8 cellular contexts compared by ENCODE assay signal in the genomic region with DNA sequence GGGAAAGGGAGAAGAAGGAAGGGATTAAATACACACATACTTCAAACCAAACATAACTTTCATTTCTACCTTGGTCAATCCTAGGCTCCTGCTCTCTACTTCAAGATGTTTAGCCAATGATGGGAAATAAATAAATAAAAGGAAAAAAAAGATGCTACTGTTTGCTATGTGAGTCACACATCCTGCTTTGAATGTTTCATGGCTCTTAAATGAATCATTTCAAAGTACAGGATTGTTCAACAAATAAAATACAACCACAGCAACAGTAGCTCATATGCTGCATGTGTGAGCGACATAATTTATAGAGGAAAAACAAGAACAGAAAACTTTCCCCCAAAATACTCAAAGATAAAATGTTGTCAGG. TPM values are rescaled to one million over a fixed set of nuclear protein-coding genes. Genes with fewer than 3 reads are reported as not detected.
DNase-seq lines count a peak whose midpoint lies in the region; ATAC-seq, FAIRE-seq and TF ChIP-seq lines count a peak whose summit lies in the region.

No MANE protein-coding gene starts in this region.

- TF ChIP-seq POLR2A in HCT116 (IDR thresholded peaks at IDR 0.05; ENCODE audit: borderline replicate concordance, extremely low read depth, insufficient read depth, insufficient read length) = no peak

- H3K79me2 ChIP-seq in HCT116 (ENCODE audit: insufficient read depth, low read length) = no peaks in the 10 kb centered on the region
- no peaks in the 10 kb centered on the region for H3K79me2 ChIP-seq in keratinocyte (ENCODE audit: control insufficient read depth, insufficient read depth, low read length)

- no TSS peak for BruUV-seq in HCT116 (replicated peaks; lab: Mats Ljungman, UMichigan)

- peak overlapping the region; percentile 49 for H3K4me3 Mint-ChIP-seq in activated naive CD8-positive, alpha-beta T cell

- H3K9me3 Mint-ChIP-seq in activated naive CD8-positive, alpha-beta T cell (ENCODE audit: low read depth) = no peaks in the 10 kb centered on the region

- no peaks in the 10 kb centered on the region for H3K36me3 ChIP-seq in HCT116 (ENCODE audit: control insufficient read depth in 1 of 2, insufficient read depth in 2 of 2, low read length in 2 of 2)
- no peaks in the 10 kb centered on the region for H3K36me3 ChIP-seq in keratinocyte (ENCODE audit: control insufficient read depth in 2 of 2, extremely low read depth in 1 of 2, insufficient read depth in 2 of 2, low read length in 2 of 2)

- no peak for TF ChIP-seq RAD21 in HCT116 (IDR thresholded peaks at IDR 0.05; ENCODE audit: low read depth)

- CTCF ChIA-PET in HCT116 (lab: Charles Lee) = interaction anchor here (1.7 kb wide), 1 partner anchor 18 kb away, joined by 6 read pairs; no protein-coding TSS in a partner anchor

- H3K4me1 ChIP-seq in HCT116 (ENCODE audit: control insufficient read depth in 1 of 2, insufficient read depth in 2 of 2, low read length in 2 of 2) = peaks cover 18 to 22% of the 10 kb centered on the region in 2 experiments
- peaks cover 16% of the 10 kb centered on the region for H3K4me1 ChIP-seq in keratinocyte (ENCODE audit: control insufficient read depth, extremely low read depth, insufficient read depth, low read length)

- TF ChIP-seq CTCF in HCT116 (IDR thresholded peaks at IDR 0.05 in 2 of 3, conservative IDR thresholded peaks at IDR 0.05 in 1 of 3; ENCODE audit: borderline replicate concordance in 1 of 3, insufficient read depth in 1 of 3, low read depth in 2 of 3, low read length in 2 of 3) (no peak), keratinocyte (optimal IDR thresholded peaks at IDR 0.05 in 1 of 3, IDR thresholded peaks at IDR 0.05 in 1 of 3, conservative IDR thresholded peaks at IDR 0.05 in 1 of 3; ENCODE audit: extremely low read depth in 1 of 3, insufficient read depth in 2 of 3, low read length in 3 of 3) (no peak)

- dilution Hi-C loops in keratinocyte (cut with MboI; ENCODE audit: extremely low pct_ligation_motif_present, low sequenced_read_pairs) = no loop called here

- RAD21 ChIA-PET in HCT116 (lab: Charles Lee; ENCODE audit: low non-redundant PET in 1 of 2, low total read pairs in 2 of 2, uncharacterized antibody in 2 of 2, unreplicated experiment in 2 of 2) = no interaction called here

- H3K4me1 Mint-ChIP-seq in activated naive CD8-positive, alpha-beta T cell (ENCODE audit: low read depth) = peaks cover 62% of the 10 kb centered on the region

- H3K4me2 ChIP-seq in HCT116 (ENCODE audit: low read length) (peak overlapping the region; percentile 58), keratinocyte (ENCODE audit: control insufficient read depth, extremely low read depth, insufficient read depth, low read depth, low read length) (peak overlapping the region; percentile 73)

- H4K20me1 ChIP-seq in HCT116 (ENCODE audit: insufficient read depth) (no peaks in the 10 kb centered on the region), keratinocyte (ENCODE audit: control insufficient read depth, extremely low read depth, insufficient read depth, low read length) (no peaks in the 10 kb centered on the region)

- H3K4me3 ChIP-seq in HCT116 (replicated peaks in 1 of 2; ENCODE audit: low read depth in 1 of 2, low read length in 2 of 2) (no peak overlapping the region), keratinocyte (ENCODE audit: control insufficient read depth in 2 of 3, extremely low read depth in 1 of 3, insufficient read depth in 2 of 3, low read depth in 1 of 3, low read length in 3 of 3) (peak overlapping the region in 1 of 3 experiments; percentile 26)

- H3K9me1 ChIP-seq in keratinocyte (ENCODE audit: control insufficient read depth, extremely low read depth, insufficient read depth, low read length) = no peaks in the 10 kb centered on the region

- H2AFZ ChIP-seq in HCT116 (ENCODE audit: low read depth, low read length, poor library complexity, severe bottlenecking) (no peak overlapping the region), keratinocyte (ENCODE audit: control insufficient read depth, low read length) (no peak overlapping the region)

- intact Hi-C loops in HCT116 (cut with micrococcal nuclease) = no loop called here

- no peaks in the 10 kb centered on the region for H3K27me3 ChIP-seq in HCT116 (ENCODE audit: insufficient read depth, low read length)
- H3K27me3 ChIP-seq in keratinocyte (ENCODE audit: control insufficient read depth, extremely low read depth, insufficient read depth, low read length) = no peaks in the 10 kb centered on the region

- peak overlapping the region; percentile 52; the same call in 1 of the 2 replicates for H3K27ac ChIP-seq in HCT116 (ENCODE audit: low read depth, low read length)
- peak overlapping the region; percentile 64 for H3K27ac ChIP-seq in keratinocyte (ENCODE audit: control insufficient read depth, insufficient read depth, low read length)

- H3K27ac Mint-ChIP-seq in activated naive CD8-positive, alpha-beta T cell = peak overlapping the region; percentile 75

- FAIRE-seq in keratinocyte (lab: Jason Lieb, UNC) = no peak

- peaks cover 15% of the 10 kb centered on the region for H3K36me3 Mint-ChIP-seq in activated naive CD8-positive, alpha-beta T cell

- ATAC-seq in HCT116 = peak; percentile 85
- no peak for ATAC-seq in HG03439 (IDR thresholded peaks at IDR 0.05; ENCODE audit: unreplicated experiment)

- H3K9ac ChIP-seq in HCT116 (ENCODE audit: low read length) (no peak overlapping the region), keratinocyte (ENCODE audit: control insufficient read depth, extremely low read depth, insufficient read depth, low read length) (peak overlapping the region; percentile 10)

- no peaks in the 10 kb centered on the region for H3K9me2 ChIP-seq in HCT116 (ENCODE audit: insufficient read depth)

- DNase-seq in 8988T (peak; percentile 50), HCT116 (ENCODE audit: low read depth, low spot score) (peak; percentile 56), keratinocyte (ENCODE audit: low read depth, low spot score) (no peak), SK-N-DZ (ENCODE audit: low spot score) (no peak), NCI-H510A treated with DMSO at 0.1 percent for 48 hours (lab: John Stamatoyannopoulos, UW) (no peak), cerebellar cortex (ENCODE audit: low spot score) (no peak)

- H3K9me3 ChIP-seq in HCT116 (ENCODE audit: control insufficient read depth in 1 of 2, insufficient read depth in 1 of 2, low read depth in 1 of 2, low read length in 2 of 2) (no peaks in the 10 kb centered on the region), keratinocyte (ENCODE audit: control insufficient read depth, low read depth, low read length) (no peaks in the 10 kb centered on the region)

- POLR2A ChIA-PET in HCT116 (lab: Charles Lee) = no interaction called here

- no peaks in the 10 kb centered on the region for H3K27me3 Mint-ChIP-seq in activated naive CD8-positive, alpha-beta T cell

TF ChIP-seq in HCT116, 20 proteins besides CTCF, POLR2A, EP300 and RAD21:
- TF ChIP-seq SP1 (IDR thresholded peaks at IDR 0.05; ENCODE audit: low read depth) (peak; percentile 71), JUND (IDR thresholded peaks at IDR 0.05) (peak; percentile 81), POLR2AphosphoS5 (IDR thresholded peaks at IDR 0.05; ENCODE audit: low read depth, low read length) (no peak), SIN3A (IDR thresholded peaks at IDR 0.05; ENCODE audit: low read depth) (0 out of 2 replicates have a peak, but pooled peaks have one; percentile 26), EZH2 (IDR thresholded peaks at IDR 0.05) (no peak), CBX3 (IDR thresholded peaks at IDR 0.05; ENCODE audit: low read depth) (peak; percentile 54; the same call in 1 of the 2 replicates), FOSL1 (IDR thresholded peaks at IDR 0.05; ENCODE audit: low read depth) (peak; percentile 93), EGR1 (IDR thresholded peaks at IDR 0.05; ENCODE audit: low read depth) (0 out of 2 replicates have a peak, but pooled peaks have one; percentile 11), EZH2phosphoT487 (IDR thresholded peaks at IDR 0.05; ENCODE audit: borderline replicate concordance) (no peak), CEBPB (IDR thresholded peaks at IDR 0.05; ENCODE audit: low read depth) (0 out of 2 replicates have a peak, but pooled peaks have one; percentile 46)
- TF ChIP-seq, protein P1, sequence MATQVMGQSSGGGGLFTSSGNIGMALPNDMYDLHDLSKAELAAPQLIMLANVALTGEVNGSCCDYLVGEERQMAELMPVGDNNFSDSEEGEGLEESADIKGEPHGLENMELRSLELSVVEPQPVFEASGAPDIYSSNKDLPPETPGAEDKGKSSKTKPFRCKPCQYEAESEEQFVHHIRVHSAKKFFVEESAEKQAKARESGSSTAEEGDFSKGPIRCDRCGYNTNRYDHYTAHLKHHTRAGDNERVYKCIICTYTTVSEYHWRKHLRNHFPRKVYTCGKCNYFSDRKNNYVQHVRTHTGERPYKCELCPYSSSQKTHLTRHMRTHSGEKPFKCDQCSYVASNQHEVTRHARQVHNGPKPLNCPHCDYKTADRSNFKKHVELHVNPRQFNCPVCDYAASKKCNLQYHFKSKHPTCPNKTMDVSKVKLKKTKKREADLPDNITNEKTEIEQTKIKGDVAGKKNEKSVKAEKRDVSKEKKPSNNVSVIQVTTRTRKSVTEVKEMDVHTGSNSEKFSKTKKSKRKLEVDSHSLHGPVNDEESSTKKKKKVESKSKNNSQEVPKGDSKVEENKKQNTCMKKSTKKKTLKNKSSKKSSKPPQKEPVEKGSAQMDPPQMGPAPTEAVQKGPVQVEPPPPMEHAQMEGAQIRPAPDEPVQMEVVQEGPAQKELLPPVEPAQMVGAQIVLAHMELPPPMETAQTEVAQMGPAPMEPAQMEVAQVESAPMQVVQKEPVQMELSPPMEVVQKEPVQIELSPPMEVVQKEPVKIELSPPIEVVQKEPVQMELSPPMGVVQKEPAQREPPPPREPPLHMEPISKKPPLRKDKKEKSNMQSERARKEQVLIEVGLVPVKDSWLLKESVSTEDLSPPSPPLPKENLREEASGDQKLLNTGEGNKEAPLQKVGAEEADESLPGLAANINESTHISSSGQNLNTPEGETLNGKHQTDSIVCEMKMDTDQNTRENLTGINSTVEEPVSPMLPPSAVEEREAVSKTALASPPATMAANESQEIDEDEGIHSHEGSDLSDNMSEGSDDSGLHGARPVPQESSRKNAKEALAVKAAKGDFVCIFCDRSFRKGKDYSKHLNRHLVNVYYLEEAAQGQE (IDR thresholded peaks at IDR 0.05; ENCODE audit: low read depth) = no peak

RNA-seq across cellular contexts. Expression of a gene that starts 54.3 kb away (rescaled TPM):
- total RNA-seq in HCT116 (2021; ENCODE audit: unreplicated experiment) = not detected
- polyA plus RNA-seq in HCT116 (2012) = 0.18 and 0.22 TPM in 2 replicates
- not detected in 3 replicates for polyA plus RNA-seq in keratinocyte
- not detected for polyA plus RNA-seq in keratinocyte (2011; ENCODE audit: low read depth)
- polyA plus RNA-seq in keratinocyte (2011; cell fraction: cytosol; rRNA removed) = not detected in 2 replicates
- polyA plus RNA-seq in keratinocyte (2011; cell fraction: nucleus; rRNA removed) = not detected in 2 replicates
- polyA plus RNA-seq in keratinocyte (2012; ENCODE audit: low replicate concordance) = 0.39 TPM in 1 of 2 replicates, not detected in the other
- polyA minus RNA-seq in keratinocyte = not detected in 3 replicates
- not detected for polyA minus RNA-seq in keratinocyte (2011; cell fraction: cytosol; rRNA and poly(A)+ RNA removed)
- not detected in 2 replicates for polyA minus RNA-seq in keratinocyte (2011; cell fraction: nucleus; rRNA and poly(A)+ RNA removed)
- not detected in 2 replicates for polyA plus RNA-seq in SK-N-DZ (2014; cell fraction: cytosol; rRNA removed)
- polyA plus RNA-seq in SK-N-DZ (2014; cell fraction: nucleus; rRNA removed) = not detected in 2 replicates

Comparison
In these comparisons a context has a peak if more than half of its experiments do, and no peak if none do; other contexts are left out.
1. DNase-seq: peak in 8988T (single experiment) and HCT116 (single experiment); none in keratinocyte (single experiment), SK-N-DZ (single experiment), NCI-H510A treated with DMSO at 0.1 percent for 48 hours (single experiment) and cerebellar cortex (single experiment).